Comparison of ENCODE assay signal across 10 cellular contexts in the genomic region with DNA sequence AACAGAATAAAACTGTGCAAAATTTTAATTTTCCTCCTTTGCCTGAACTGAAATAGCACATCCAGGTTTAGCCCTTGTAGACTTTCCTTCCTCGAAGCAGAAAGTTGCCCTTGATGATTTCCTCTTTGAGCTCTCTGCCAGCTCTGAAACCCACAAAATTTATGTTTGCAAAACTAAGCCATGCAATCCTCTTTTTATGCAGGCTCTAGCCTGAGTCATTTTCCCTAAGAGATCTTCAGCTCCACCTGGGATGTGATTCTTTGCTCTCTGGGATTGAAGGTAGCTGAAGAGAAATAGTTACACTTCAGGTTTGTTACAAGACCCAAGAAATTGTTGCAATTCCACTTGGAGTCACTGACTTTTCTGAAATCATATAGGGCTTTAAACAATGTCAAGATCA. TPM values are rescaled to one million over a fixed set of nuclear protein-coding genes. Genes with fewer than 3 reads are reported as not detected.
A peak's percentile ranks its signal among the peaks of the same experiment; 100 is the strongest.
DNase-seq lines count a peak whose midpoint lies in the region; ATAC-seq and TF ChIP-seq lines count a peak whose summit lies in the region.
"Had no signal": no experiment of that assay in that cellular context is flagged by ENCODE, and none has a peak within 500 bp of the region (broad histone marks: within the 10 kb centered on the region; RNA-seq: fewer than 3 reads in every experiment).

No MANE protein-coding gene starts in this region.

- in situ Hi-C loops in astrocyte of the spinal cord (cut with HindIII; ENCODE audit: low sequenced_read_pairs) = loop anchor here (25.0 kb wide), 1 partner anchor 244 kb away; no protein-coding TSS in a partner anchor

- no peak for ATAC-seq in HG03095 (IDR thresholded peaks at IDR 0.05; ENCODE audit: unreplicated experiment)
- ATAC-seq in HG03175 (IDR thresholded peaks at IDR 0.05; ENCODE audit: unreplicated experiment) = no peak
- no peak for ATAC-seq in HG03432 (IDR thresholded peaks at IDR 0.05; ENCODE audit: unreplicated experiment)

- H3K27ac ChIP-seq in HUES64 (ENCODE audit: low read depth, low read length) = no peak overlapping the region
- peak overlapping the region; percentile 85 to 87 for H3K27ac ChIP-seq in mucosa of rectum (ENCODE audit: low read depth in 2 of 2, low read length in 2 of 2)

- H3K9ac ChIP-seq in HUES64 (ENCODE audit: low read depth, low read length) (no peak overlapping the region), mucosa of rectum (ENCODE audit: low read depth in 1 of 2, low read length in 2 of 2) (peak overlapping the region; percentile 83 to 95)

- peaks cover 44% of the 10 kb centered on the region for H3K27me3 ChIP-seq in HUES64 (ENCODE audit: insufficient read depth, low read length)
- peaks cover 0 to 3% of the 10 kb centered on the region in 2 donors for H3K27me3 ChIP-seq in mucosa of rectum (ENCODE audit: control insufficient read depth in 2 of 2, insufficient read depth in 2 of 2, low read length in 2 of 2)

- H3K4me1 ChIP-seq in HUES64 (ENCODE audit: insufficient read depth, low read length) (peaks cover 38% of the 10 kb centered on the region), mucosa of rectum (ENCODE audit: control insufficient read depth in 2 of 2, insufficient read depth in 2 of 2, low read length in 2 of 2) (peaks cover 10 to 11% of the 10 kb centered on the region in 2 donors)

- H3K36me3 ChIP-seq in HUES64 (ENCODE audit: insufficient read depth, low read length) (peaks cover 15% of the 10 kb centered on the region; the same call in 1 of the 2 replicates), mucosa of rectum (ENCODE audit: control insufficient read depth in 2 of 2, insufficient read depth in 2 of 2, low read length in 2 of 2) (peaks cover 3% of the 10 kb centered on the region in 2 donors)

- H3K4me3 ChIP-seq in HUES64 (ENCODE audit: low read length) = peak overlapping the region; percentile 76
- H3K4me3 ChIP-seq in astrocyte of the spinal cord (ENCODE audit: low read depth, low read length) = no peak overlapping the region
- H3K4me3 ChIP-seq in mucosa of rectum (ENCODE audit: low read length in 2 of 2) = peak overlapping the region in 1 of 2 donors; percentile 83

- H3K9me3 ChIP-seq in HUES64 (ENCODE audit: insufficient read depth, low read depth, low read length) = no peaks in the 10 kb centered on the region
- no peaks in the 10 kb centered on the region for H3K9me3 ChIP-seq in mucosa of rectum (ENCODE audit: control insufficient read depth in 2 of 2, low read length in 2 of 2)

- 63% methylated on average over 1 of the region's 1 CpG for WGBS in HUES64

- TF ChIP-seq CTCF in astrocyte of the spinal cord (IDR thresholded peaks at IDR 0.05; ENCODE audit: low read depth, low read length) = no peak

- DNase-seq in AG08395 (ENCODE audit: low spot score) (peak; percentile 28), astrocyte of the spinal cord (ENCODE audit: low read depth, low spot score) (peak; percentile 49), NCI-H2107 treated with DMSO at 0.1 percent for 48 hours (lab: John Stamatoyannopoulos, UW; ENCODE audit: unreplicated experiment) (no peak)
- DNase-seq: effector CD8-positive, alpha-beta T cell; stimulated activated CD4-positive, alpha-beta T cell treated with anti-CD3 and anti-CD28 coated beads, Interleukin-15, amount 100 ng/mL, for 24 hours had no signal

RNA-seq across cellular contexts. Expression of a gene that starts 1.4 kb away (rescaled TPM):
- 4.8 TPM for polyA plus RNA-seq in HUES64 (2013, experiment 1 of 2)
- 5.4 TPM for polyA plus RNA-seq in HUES64 (2013, experiment 2 of 2)
